In genomic region chr7:131011976-131012375, GRCh38 we compare ENCODE assay signal across 1 cellular context.
TF ChIP-seq lines count a peak whose summit lies in the region.

No MANE protein-coding gene starts in this region.

TF ChIP-seq in A549, 52 proteins besides CTCF, POLR2A, EP300 and RAD21 (continued from another document):
- TF ChIP-seq REST (IDR thresholded peaks at IDR 0.05) (no peak), HOXB13 (CRISPR knock-in tag; IDR thresholded peaks at IDR 0.05; ENCODE audit: low read depth) (no peak), JUN (IDR thresholded peaks at IDR 0.05) (no peak)
